9 cellular contexts compared by ENCODE assay signal in the genomic region with DNA sequence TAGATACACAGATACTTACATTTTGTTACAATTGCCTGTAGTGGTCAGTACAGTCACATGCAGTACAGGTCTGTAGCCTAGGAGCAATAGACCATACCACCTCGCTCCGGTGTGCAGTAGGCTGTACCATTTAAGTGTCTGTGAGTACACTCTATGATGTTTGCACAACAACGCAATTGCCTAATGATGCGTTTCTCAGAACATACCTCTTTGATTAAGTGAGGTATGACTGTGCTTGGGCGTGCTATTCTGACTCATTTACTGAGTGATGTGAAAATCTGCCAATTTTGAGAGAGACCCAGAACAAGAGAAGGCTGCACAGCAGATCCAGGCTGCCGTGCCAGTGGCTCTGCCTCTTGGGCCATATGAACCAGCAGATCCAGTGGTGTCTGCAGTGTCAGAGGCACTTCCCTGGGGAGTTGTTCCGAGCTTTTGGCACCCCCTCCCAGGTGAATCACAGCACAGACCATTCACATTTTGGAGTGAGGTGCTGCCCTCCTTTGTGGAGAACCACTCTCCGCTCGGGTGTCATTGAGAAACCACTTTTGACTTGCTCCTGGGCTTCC. TPM values are rescaled to one million over a fixed set of nuclear protein-coding genes. Genes with fewer than 3 reads are reported as not detected.
DNase-seq lines count a peak whose midpoint lies in the region; ATAC-seq and TF ChIP-seq lines count a peak whose summit lies in the region.
"Had no signal": no experiment of that assay in that cellular context is flagged by ENCODE, and none has a peak within 500 bp of the region (broad histone marks: within the 10 kb centered on the region; RNA-seq: fewer than 3 reads in every experiment).

No MANE protein-coding gene starts in this region.

- H3K4me3 ChIP-seq in fibroblast of the aortic adventitia (ENCODE audit: low read depth, low read length) = no peak overlapping the region
- H3K4me3 ChIP-seq in upper lobe of left lung = no peak overlapping the region
- H3K4me3 ChIP-seq in SJCRH30 = no peak overlapping the region

- H3K27ac ChIP-seq in upper lobe of left lung = peak overlapping the region in 3 of 4 donors; percentile 36 to 67 (median 54)
- no peak overlapping the region for H3K27ac ChIP-seq in SJCRH30

- peaks cover 0 to 3% (median 0%) of the 10 kb centered on the region in 4 donors for H3K4me1 ChIP-seq in upper lobe of left lung
- peaks cover 7% of the 10 kb centered on the region for H3K4me1 ChIP-seq in SJCRH30

- no peak for TF ChIP-seq CTCF in fibroblast of the aortic adventitia (IDR thresholded peaks at IDR 0.05; ENCODE audit: insufficient read depth, low read length)
- TF ChIP-seq CTCF in upper lobe of left lung (IDR thresholded peaks at IDR 0.05) = peak in 1 of 6 experiments; percentile 12

- no peak for DNase-seq in activated naive CD4-positive, alpha-beta T cell treated with anti-CD3 and anti-CD28 coated beads, Interleukin-2, amount 50 U/mL, for 72 hours (ENCODE audit: low spot score in 2 of 2)
- no peak for DNase-seq in activated naive CD4-positive, alpha-beta T cell treated with anti-CD3 and anti-CD28 coated beads, Interleukin-2, amount 10 ng/mL, durations not matched to agents 7 days and 5 days
- DNase-seq in RKO (ENCODE audit: low spot score) (peak; percentile 80), fibroblast of the aortic adventitia (ENCODE audit: low read depth) (peak; percentile 89), upper lobe of left lung (peak in 1 of 2 donors; percentile 77), SJCRH30 (no peak), nucleus accumbens (lab: John Stamatoyannopoulos, UW) (no peak)

- CTCF ChIA-PET in activated naive CD4-positive, alpha-beta T cell treated with anti-CD3 and anti-CD28 coated beads, Interleukin-2, amount 10 ng/mL, durations not matched to agents 7 days and 5 days (lab: Charles Lee) = no interaction called here

- no peak overlapping the region for H3K27ac Mint-ChIP-seq in activated naive CD4-positive, alpha-beta T cell treated with anti-CD3 and anti-CD28 coated beads, Interleukin-2, amount 50 U/mL, for 72 hours
- H3K27ac Mint-ChIP-seq in activated naive CD4-positive, alpha-beta T cell treated with anti-CD3 and anti-CD28 coated beads, Interleukin-2, amount 10 ng/mL, durations not matched to agents 7 days and 5 days = no peak overlapping the region

- H3K9me3 Mint-ChIP-seq in activated naive CD4-positive, alpha-beta T cell treated with anti-CD3 and anti-CD28 coated beads, Interleukin-2, amount 50 U/mL, for 72 hours = no peaks in the 10 kb centered on the region
- H3K9me3 Mint-ChIP-seq in activated naive CD4-positive, alpha-beta T cell treated with anti-CD3 and anti-CD28 coated beads, Interleukin-2, amount 10 ng/mL, durations not matched to agents 7 days and 5 days = no peaks in the 10 kb centered on the region
- H3K9me3 Mint-ChIP-seq: central memory CD8-positive, alpha-beta T cell had no signal

- TF ChIP-seq EP300 in upper lobe of left lung (IDR thresholded peaks at IDR 0.05) = peak in 3 of 4 donors; percentile 46 to 95 (median 74)

- no peaks in the 10 kb centered on the region for H3K9me3 ChIP-seq in upper lobe of left lung
- H3K9me3 ChIP-seq in SJCRH30 (replicated peaks) = no peaks in the 10 kb centered on the region

- H3K4me3 Mint-ChIP-seq in activated naive CD4-positive, alpha-beta T cell treated with anti-CD3 and anti-CD28 coated beads, Interleukin-2, amount 10 ng/mL, durations not matched to agents 7 days and 5 days = no peak overlapping the region
- H3K4me3 Mint-ChIP-seq: central memory CD8-positive, alpha-beta T cell had no signal

- ATAC-seq in activated naive CD4-positive, alpha-beta T cell treated with anti-CD3 and anti-CD28 coated beads, Interleukin-2, amount 50 U/mL, for 72 hours = peak; percentile 24 to 91
- ATAC-seq in upper lobe of left lung (ENCODE audit: low FRiP score in 2 of 2) (peak; percentile 90 to 95), HG02759 (IDR thresholded peaks at IDR 0.05; ENCODE audit: unreplicated experiment) (no peak)

- no peaks in the 10 kb centered on the region for H3K4me1 Mint-ChIP-seq in activated naive CD4-positive, alpha-beta T cell treated with anti-CD3 and anti-CD28 coated beads, Interleukin-2, amount 10 ng/mL, durations not matched to agents 7 days and 5 days
- H3K4me1 Mint-ChIP-seq: central memory CD8-positive, alpha-beta T cell had no signal

- peaks cover 5% of the 10 kb centered on the region for H3K27me3 Mint-ChIP-seq in activated naive CD4-positive, alpha-beta T cell treated with anti-CD3 and anti-CD28 coated beads, Interleukin-2, amount 10 ng/mL, durations not matched to agents 7 days and 5 days

- 57 to 75% methylated on average over 8 to 9 of the region's 9 CpGs for WGBS in upper lobe of left lung, 2 donors

- no peaks in the 10 kb centered on the region for H3K27me3 ChIP-seq in upper lobe of left lung
- no peaks in the 10 kb centered on the region for H3K27me3 ChIP-seq in SJCRH30

- H3K36me3 Mint-ChIP-seq in activated naive CD4-positive, alpha-beta T cell treated with anti-CD3 and anti-CD28 coated beads, Interleukin-2, amount 50 U/mL, for 72 hours = no peaks in the 10 kb centered on the region
- H3K36me3 Mint-ChIP-seq in activated naive CD4-positive, alpha-beta T cell treated with anti-CD3 and anti-CD28 coated beads, Interleukin-2, amount 10 ng/mL, durations not matched to agents 7 days and 5 days = no peaks in the 10 kb centered on the region

- H3K36me3 ChIP-seq in upper lobe of left lung (no peaks in the 10 kb centered on the region), SJCRH30 (no peaks in the 10 kb centered on the region)

- peak in 2 of 4 donors; percentile 23 to 62 for TF ChIP-seq POLR2A in upper lobe of left lung (IDR thresholded peaks at IDR 0.05)

RNA-seq across cellular contexts. Expression of a gene that starts 20.4 kb away (rescaled TPM):
- total RNA-seq in activated naive CD4-positive, alpha-beta T cell treated with anti-CD3 and anti-CD28 coated beads, Interleukin-2, amount 50 U/mL, for 72 hours = not detected
- total RNA-seq in fibroblast of the aortic adventitia (ENCODE audit: low replicate concordance) (0.09 TPM in 1 of 2 replicates, not detected in the other), upper lobe of left lung (1 to 10 TPM in 2 of 6 donors, not detected in 4; 1.7 to 1.8 TPM)
- total RNA-seq in SJCRH30 (2014; rRNA removed; shearing (Covaris generic)) = 0.20 and 0.28 TPM in 2 replicates

Comparison
In these comparisons a context has a peak if more than half of its experiments do, and no peak if none do; other contexts are left out.
1. DNase-seq: peak in RKO (single experiment) and fibroblast of the aortic adventitia (single experiment); none in activated naive CD4-positive, alpha-beta T cell treated with anti-CD3 and anti-CD28 coated beads, Interleukin-2, amount 50 U/mL, for 72 hours (0 of 2), activated naive CD4-positive, alpha-beta T cell treated with anti-CD3 and anti-CD28 coated beads, Interleukin-2, amount 10 ng/mL, durations not matched to agents 7 days and 5 days (single experiment), SJCRH30 (0 of 2) and nucleus accumbens (0 of 56).